15 cellular contexts compared by ENCODE assay signal in genomic region chr6:13527669-13528051, GRCh38. TPM values are rescaled to one million over a fixed set of nuclear protein-coding genes. Genes with fewer than 3 reads are reported as not detected.
DNase-seq lines count a peak whose midpoint lies in the region; ATAC-seq and TF ChIP-seq lines count a peak whose summit lies in the region.
"Had no signal": no experiment of that assay in that cellular context is flagged by ENCODE, and none has a peak within 500 bp of the region (broad histone marks: within the 10 kb centered on the region; RNA-seq: fewer than 3 reads in every experiment).

No MANE protein-coding gene starts in this region.

- H3K4me1 ChIP-seq in left lung = peaks cover 5 to 32% of the 10 kb centered on the region in 2 donors
- peaks cover 28% of the 10 kb centered on the region for H3K4me1 ChIP-seq in thymus (ENCODE audit: control insufficient read depth, insufficient read depth, low read length)
- H3K4me1 ChIP-seq: body of pancreas had no signal

- H3K4me3 ChIP-seq in left lung (no peak overlapping the region), thymus (ENCODE audit: low read length) (no peak overlapping the region)
- H3K4me3 ChIP-seq: body of pancreas, GM12878 had no signal

- H3K9me3 ChIP-seq in left lung (no peaks in the 10 kb centered on the region), thymus (ENCODE audit: control insufficient read depth) (no peaks in the 10 kb centered on the region)
- H3K9me3 ChIP-seq: body of pancreas had no signal

- H3K36me3 ChIP-seq in left lung (no peaks in the 10 kb centered on the region), thymus (ENCODE audit: control insufficient read depth, insufficient read depth) (no peaks in the 10 kb centered on the region)

- peak; percentile 25 for ATAC-seq in left lung
- no peak for ATAC-seq in HG02852 (IDR thresholded peaks at IDR 0.05; ENCODE audit: unreplicated experiment)
- no peak for ATAC-seq in GM19395 (IDR thresholded peaks at IDR 0.05; ENCODE audit: unreplicated experiment)
- ATAC-seq: body of pancreas had no signal

- H3K27ac ChIP-seq in left lung (no peak overlapping the region), thymus (ENCODE audit: low read depth) (peak overlapping the region; percentile 2)

- H3K27me3 ChIP-seq in left lung (no peaks in the 10 kb centered on the region), thymus (ENCODE audit: control insufficient read depth, insufficient read depth) (no peaks in the 10 kb centered on the region)
- H3K27me3 ChIP-seq: body of pancreas had no signal

- no peak for TF ChIP-seq CTCF in left lung (IDR thresholded peaks at IDR 0.05)

- intact Hi-C loops in left lung (cut with DNase I) = no loop called here

- WGBS in thymus = 85% methylated on average over 4 of the region's 4 CpGs

- DNase-seq in NOMO-1 treated with DMSO at 0.1 percent for 48 hours (lab: John Stamatoyannopoulos, UW; ENCODE audit: unreplicated experiment) (peak; percentile 5), NOMO-1 treated with dmso at 0.1 percent for 144 hours (lab: John Stamatoyannopoulos, UW; ENCODE audit: unreplicated experiment) (no peak), NCI-H69 (lab: John Stamatoyannopoulos, UW) (peak; percentile 39), left lung (no peak), mucosa of gallbladder (ENCODE audit: low spot score) (no peak)
- DNase-seq: activated CD4-positive, alpha-beta T cell treated with anti-CD3 and anti-CD28 coated beads for 4 hours; activated naive CD4-positive, alpha-beta T cell treated with anti-CD3 and anti-CD28 coated beads, Interleukin-2, amount 50 U/mL, for 16 hours; body of pancreas; CD4-positive, alpha-beta T cell; hippocampal formation; SHP77 had no signal

RNA-seq across cellular contexts. Expression of gene GFOD1, which starts 40.3 kb away (rescaled TPM):
- total RNA-seq in left lung (10 to 100 TPM in 1 of 2 donors, 1 to 10 TPM in 1; 8.7 to 19.6 TPM), mucosa of gallbladder (17.4 TPM)
- polyA plus RNA-seq in thymus = 8.1 TPM

RNA-seq across cellular contexts. Expression of gene SIRT5, which starts 46.7 kb away (rescaled TPM):
- total RNA-seq in left lung = 1 to 10 TPM; 9.0 to 9.2 TPM
- 13.3 TPM for polyA plus RNA-seq in thymus
- total RNA-seq in mucosa of gallbladder = 15.2 TPM

Comparison
In these comparisons a context has a peak if more than half of its experiments do, and no peak if none do; other contexts are left out.
1. DNase-seq: peak in NOMO-1 treated with DMSO at 0.1 percent for 48 hours (single experiment) and NCI-H69 (single experiment); none in NOMO-1 treated with dmso at 0.1 percent for 144 hours (single experiment), left lung (0 of 2) and mucosa of gallbladder (single experiment).